8 cellular contexts compared by ENCODE assay signal in genomic region chr19:6577410-6578125, GRCh38. TPM values are rescaled to one million over a fixed set of nuclear protein-coding genes. Genes with fewer than 3 reads are reported as not detected.
DNase-seq lines count a peak whose midpoint lies in the region; ATAC-seq and TF ChIP-seq lines count a peak whose summit lies in the region.

No MANE protein-coding gene starts in this region.

- no peaks in the 10 kb centered on the region for H3K36me3 Mint-ChIP-seq in activated naive CD4-positive, alpha-beta T cell treated with anti-CD3 and anti-CD28 coated beads, Interleukin-2, amount 10 ng/mL, durations not matched to agents 7 days and 5 days

- TF ChIP-seq CTCF in foreskin keratinocyte (conservative IDR thresholded peaks at IDR 0.05) = no peak

- peaks cover 14% of the 10 kb centered on the region for H3K4me1 Mint-ChIP-seq in activated naive CD4-positive, alpha-beta T cell treated with anti-CD3 and anti-CD28 coated beads, Interleukin-2, amount 10 ng/mL, durations not matched to agents 7 days and 5 days

- peaks cover 22% of the 10 kb centered on the region for H3K27me3 Mint-ChIP-seq in activated naive CD4-positive, alpha-beta T cell treated with anti-CD3 and anti-CD28 coated beads, Interleukin-2, amount 10 ng/mL, durations not matched to agents 7 days and 5 days

- peak; percentile 43 for DNase-seq in activated naive CD4-positive, alpha-beta T cell treated with anti-CD3 and anti-CD28 coated beads, Interleukin-2, amount 10 ng/mL, durations not matched to agents 7 days and 5 days
- no peak for DNase-seq in activated naive CD4-positive, alpha-beta T cell treated with Interleukin-2 at 50 U/mL for 16 hours
- DNase-seq in NAMALWA (ENCODE audit: low spot score) (peak; percentile 92), foreskin keratinocyte (peak; percentile 78 to 86), hepatic stellate cell (ENCODE audit: low spot score) (no peak), SW 1271 (lab: John Stamatoyannopoulos, UW) (no peak), mesenteric fat pad (ENCODE audit: low spot score) (no peak)

- H3K4me3 Mint-ChIP-seq in activated naive CD4-positive, alpha-beta T cell treated with anti-CD3 and anti-CD28 coated beads, Interleukin-2, amount 10 ng/mL, durations not matched to agents 7 days and 5 days = no peak overlapping the region

- ATAC-seq in HG02759 (IDR thresholded peaks at IDR 0.05; ENCODE audit: unreplicated experiment) (peak; percentile 72), foreskin keratinocyte (peak; percentile 74)

- no peak overlapping the region for H3K27ac ChIP-seq in foreskin keratinocyte

- H3K9me3 Mint-ChIP-seq in activated naive CD4-positive, alpha-beta T cell treated with anti-CD3 and anti-CD28 coated beads, Interleukin-2, amount 10 ng/mL, durations not matched to agents 7 days and 5 days = no peaks in the 10 kb centered on the region

- no peak overlapping the region for H3K27ac Mint-ChIP-seq in activated naive CD4-positive, alpha-beta T cell treated with anti-CD3 and anti-CD28 coated beads, Interleukin-2, amount 10 ng/mL, durations not matched to agents 7 days and 5 days

- CTCF ChIA-PET in activated naive CD4-positive, alpha-beta T cell treated with anti-CD3 and anti-CD28 coated beads, Interleukin-2, amount 10 ng/mL, durations not matched to agents 7 days and 5 days (lab: Charles Lee) = no interaction called here

- no peaks in the 10 kb centered on the region for H3K27me3 ChIP-seq in foreskin keratinocyte

- peaks cover 17% of the 10 kb centered on the region for H3K4me1 ChIP-seq in foreskin keratinocyte

RNA-seq across cellular contexts. Expression of gene CD70, which starts 13.4 kb away (rescaled TPM):
- total RNA-seq in foreskin keratinocyte = 0.81 and 0.85 TPM in 2 replicates
- 0.96 and 1.5 TPM in 2 replicates for polyA plus RNA-seq in foreskin keratinocyte
- total RNA-seq in mesenteric fat pad = not detected

RNA-seq across cellular contexts. Expression of gene TNFSF9, which starts 46.7 kb away (rescaled TPM):
- total RNA-seq in foreskin keratinocyte (23.2 and 27.9 TPM in 2 replicates), mesenteric fat pad (1.8 TPM)
- 27.7 and 35.4 TPM in 2 replicates for polyA plus RNA-seq in foreskin keratinocyte

Comparison
In these comparisons a context has a peak if more than half of its experiments do, and no peak if none do; other contexts are left out.
1. DNase-seq: peak in activated naive CD4-positive, alpha-beta T cell treated with anti-CD3 and anti-CD28 coated beads, Interleukin-2, amount 10 ng/mL, durations not matched to agents 7 days and 5 days (single experiment), NAMALWA (single experiment) and foreskin keratinocyte (2 of 2); none in activated naive CD4-positive, alpha-beta T cell treated with Interleukin-2 at 50 U/mL for 16 hours (single experiment), hepatic stellate cell (single experiment), SW 1271 (0 of 2) and mesenteric fat pad (single experiment).